30 cellular contexts compared by ENCODE assay signal in genomic region chr12:50699149-50699548, GRCh38.
"Had no signal": no experiment of that assay in that cellular context is flagged by ENCODE, and none has a peak within 500 bp of the region (broad histone marks: within the 10 kb centered on the region; RNA-seq: fewer than 3 reads in every experiment).

No MANE protein-coding gene starts in this region.

- H3K27ac Mint-ChIP-seq: activated CD4-positive, alpha-beta T cell treated with anti-CD3 and anti-CD28 coated beads, Interleukin-2, amount 10 ng/mL, durations not matched to agents 24 days and 14 days; activated CD8-positive, alpha-beta T cell treated with anti-CD3 and anti-CD28 coated beads for 36 hours; activated naive CD4-positive, alpha-beta T cell treated with anti-CD3 and anti-CD28 coated beads, Interleukin-2, amount 50 U/mL, for 24 hours; activated T-cell treated with anti-CD3 and anti-CD28 coated beads, Interleukin-2, amount 50 U/mL, for 72 hours; activated T-helper 17 cell treated with anti-CD3 and anti-CD28 coated beads, Interleukin-2, amount 50 U/mL, for 72 hours; T-cell had no signal

- H3K4me1 ChIP-seq: body of pancreas, breast epithelium had no signal

- H3K27me3 Mint-ChIP-seq: activated CD4-positive, alpha-beta T cell treated with anti-CD3 and anti-CD28 coated beads, Interleukin-2, amount 10 ng/mL, durations not matched to agents 24 days and 14 days; activated CD8-positive, alpha-beta T cell treated with anti-CD3 and anti-CD28 coated beads for 36 hours; activated naive CD4-positive, alpha-beta T cell treated with anti-CD3 and anti-CD28 coated beads, Interleukin-2, amount 50 U/mL, for 24 hours; activated T-helper 17 cell treated with anti-CD3 and anti-CD28 coated beads, Interleukin-2, amount 50 U/mL, for 72 hours; T-cell had no signal

- DNase-seq: activated CD4-positive, alpha-beta T cell treated with anti-CD3 and anti-CD28 coated beads, Interleukin-2, amount 10 ng/mL, durations not matched to agents 24 days and 14 days; activated CD4-positive, alpha-beta T cell treated with anti-CD3 and anti-CD28 coated beads, Interleukin-2, amount 50 U/mL, for 4 hours; activated CD8-positive, alpha-beta T cell treated with anti-CD3 and anti-CD28 coated beads for 36 hours; activated effector memory CD4-positive, alpha-beta T cell treated with anti-CD3 and anti-CD28 coated beads, Interleukin-2, amount 50 U/mL, for 16 hours; activated naive CD4-positive, alpha-beta T cell; activated T-cell treated with anti-CD3 and anti-CD28 coated beads, Interleukin-2, amount 50 U/mL, for 1 hour; activated T-cell treated with anti-CD3 and anti-CD28 coated beads, Interleukin-2, amount 50 U/mL, for 72 hours; adrenal gland; body of pancreas; MM.1S; MV-4-11; NCI-H1092; NCI-H187; NCI-H2029 treated with DMSO at 0.1 percent for 48 hours; NCI-H2171; NCI-H510A; NCI-H526; NK-92 treated with Interleukin-12 subunit alpha and Interleukin-12 subunit beta, amount 100 ng/mL, for 24 hours; PC-3; Peyer's patch; RPMI8226; SIG-M5; T-cell; T-helper 2 cell; T-helper 9 cell had no signal

- H3K9me3 Mint-ChIP-seq: activated CD4-positive, alpha-beta T cell treated with anti-CD3 and anti-CD28 coated beads, Interleukin-2, amount 10 ng/mL, durations not matched to agents 24 days and 14 days; activated CD8-positive, alpha-beta T cell treated with anti-CD3 and anti-CD28 coated beads for 36 hours; activated naive CD4-positive, alpha-beta T cell treated with anti-CD3 and anti-CD28 coated beads, Interleukin-2, amount 50 U/mL, for 24 hours; activated T-cell treated with anti-CD3 and anti-CD28 coated beads, Interleukin-2, amount 50 U/mL, for 72 hours; activated T-helper 17 cell treated with anti-CD3 and anti-CD28 coated beads, Interleukin-2, amount 50 U/mL, for 72 hours; T-cell had no signal

- H3K9ac ChIP-seq: KMS-11 had no signal

- H3K4me3 Mint-ChIP-seq: activated CD4-positive, alpha-beta T cell treated with anti-CD3 and anti-CD28 coated beads, Interleukin-2, amount 10 ng/mL, durations not matched to agents 24 days and 14 days; activated CD8-positive, alpha-beta T cell treated with anti-CD3 and anti-CD28 coated beads for 36 hours; activated naive CD4-positive, alpha-beta T cell treated with anti-CD3 and anti-CD28 coated beads, Interleukin-2, amount 50 U/mL, for 24 hours; activated T-cell treated with anti-CD3 and anti-CD28 coated beads, Interleukin-2, amount 50 U/mL, for 72 hours; activated T-helper 17 cell treated with anti-CD3 and anti-CD28 coated beads, Interleukin-2, amount 50 U/mL, for 72 hours; T-cell had no signal

- H3K4me1 Mint-ChIP-seq: activated CD4-positive, alpha-beta T cell treated with anti-CD3 and anti-CD28 coated beads, Interleukin-2, amount 10 ng/mL, durations not matched to agents 24 days and 14 days; activated naive CD4-positive, alpha-beta T cell treated with anti-CD3 and anti-CD28 coated beads, Interleukin-2, amount 50 U/mL, for 24 hours; activated T-helper 17 cell treated with anti-CD3 and anti-CD28 coated beads, Interleukin-2, amount 50 U/mL, for 72 hours; T-cell had no signal

- H3K4me3 ChIP-seq: adrenal gland, body of pancreas, breast epithelium, Peyer's patch had no signal

- ATAC-seq: activated CD8-positive, alpha-beta T cell treated with anti-CD3 and anti-CD28 coated beads for 36 hours; activated T-cell treated with anti-CD3 and anti-CD28 coated beads, Interleukin-2, amount 50 U/mL, for 72 hours; activated T-helper 17 cell treated with anti-CD3 and anti-CD28 coated beads, Interleukin-2, amount 50 U/mL, for 72 hours; body of pancreas; PC-3; SK-N-SH treated with all-trans-retinoic acid at 6 μM for 48 hours; T-cell had no signal

- H3K36me3 ChIP-seq: breast epithelium had no signal

- H3K9me3 ChIP-seq: adrenal gland, body of pancreas, breast epithelium, Peyer's patch had no signal

- H3K27ac ChIP-seq: adrenal gland, body of pancreas, breast epithelium, KMS-11, Peyer's patch had no signal

- H3K27me3 ChIP-seq: adrenal gland, body of pancreas, breast epithelium, Peyer's patch had no signal
